17 cellular contexts compared by ENCODE assay signal in genomic region chr2:8231909-8232308, GRCh38.
DNase-seq lines count a peak whose midpoint lies in the region; ATAC-seq and TF ChIP-seq lines count a peak whose summit lies in the region.
"Had no signal": no experiment of that assay in that cellular context is flagged by ENCODE, and none has a peak within 500 bp of the region (broad histone marks: within the 10 kb centered on the region; RNA-seq: fewer than 3 reads in every experiment).

No MANE protein-coding gene starts in this region.

- no peaks in the 10 kb centered on the region for H3K9me3 Mint-ChIP-seq in activated CD8-positive, alpha-beta T cell treated with anti-CD3 and anti-CD28 coated beads, Interleukin-2, amount 10 ng/mL, durations not matched to agents 7 days and 5 days (ENCODE audit: insufficient read depth)
- no peaks in the 10 kb centered on the region for H3K9me3 Mint-ChIP-seq in activated CD8-positive, alpha-beta T cell treated with anti-CD3 and anti-CD28 coated beads for 36 hours
- H3K9me3 Mint-ChIP-seq: CD8-positive, alpha-beta T cell had no signal

- H3K79me2 ChIP-seq in SU-DHL-6 (ENCODE audit: insufficient read depth, low read length): no peaks in the 10 kb centered on the region

- H3K9me3 ChIP-seq in left ventricle myocardium inferior (replicated peaks) (no peaks in the 10 kb centered on the region), SU-DHL-6 (ENCODE audit: insufficient read depth, low read length) (no peaks in the 10 kb centered on the region)

- peak overlapping the region; percentile 27 for H3K4me2 ChIP-seq in SU-DHL-6 (ENCODE audit: low read depth, low read length, poor library complexity, severe bottlenecking)
- H3K4me2 ChIP-seq: BLaER1 had no signal

- H2AFZ ChIP-seq in SU-DHL-6 (ENCODE audit: low read depth, low read length, severe bottlenecking): no peak overlapping the region
- H2AFZ ChIP-seq: GM23248 had no signal

- DNase-seq in activated CD8-positive, alpha-beta T cell treated with anti-CD3 and anti-CD28 coated beads, Interleukin-2, amount 10 ng/mL, durations not matched to agents 7 days and 5 days: peak; percentile 5
- no peak for DNase-seq in activated CD8-positive, alpha-beta T cell treated with anti-CD3 and anti-CD28 coated beads for 36 hours
- no peak for DNase-seq in left ventricle myocardium superior
- DNase-seq in left ventricle myocardium inferior: no peak
- no peak for DNase-seq in GM10248 (ENCODE audit: extremely low spot score)
- DNase-seq: Calu3; CD8-positive, alpha-beta T cell; DMS79 treated with DMSO at 0.1 percent for 48 hours; EL; GM23248; HCEC 1CT; IMR-90 had no signal

- no peak for TF ChIP-seq CTCF in activated CD8-positive, alpha-beta T cell treated with anti-CD3 and anti-CD28 coated beads for 36 hours (IDR thresholded peaks at IDR 0.05)
- no peak for TF ChIP-seq CTCF in left ventricle myocardium inferior (IDR thresholded peaks at IDR 0.05; ENCODE audit: borderline replicate concordance)
- no peak for TF ChIP-seq CTCF in SU-DHL-6 (IDR thresholded peaks at IDR 0.05; ENCODE audit: insufficient read depth, low read length, poor library complexity, severe bottlenecking)
- TF ChIP-seq CTCF in GM10248 (IDR thresholded peaks at IDR 0.05; ENCODE audit: control extremely low read depth, extremely low read depth, low read depth, missing control alignments): no peak

- H3K4me3 ChIP-seq in left ventricle myocardium inferior: no peak overlapping the region
- no peak overlapping the region for H3K4me3 ChIP-seq in SU-DHL-6 (ENCODE audit: insufficient read depth, low read length, poor library complexity, severe bottlenecking)
- H3K4me3 ChIP-seq: BLaER1, GM23248 had no signal

- H3K27me3 ChIP-seq in left ventricle myocardium inferior (ENCODE audit: low read depth) (no peaks in the 10 kb centered on the region), SU-DHL-6 (ENCODE audit: low read length) (no peaks in the 10 kb centered on the region)
- H3K27me3 ChIP-seq: BLaER1 had no signal

- peaks cover 34% of the 10 kb centered on the region for H3F3A ChIP-seq in SU-DHL-6 (ENCODE audit: insufficient read depth)

- POLR2A ChIA-PET in activated CD8-positive, alpha-beta T cell treated with anti-CD3 and anti-CD28 coated beads, Interleukin-2, amount 10 ng/mL, durations not matched to agents 7 days and 5 days (lab: Charles Lee): no interaction called here
- POLR2A ChIA-PET in activated CD8-positive, alpha-beta T cell treated with anti-CD3 and anti-CD28 coated beads for 36 hours (lab: Charles Lee): no interaction called here
- POLR2A ChIA-PET in GM10248 (lab: Yijun Ruan, JAX): no interaction called here

- H3K4me1 Mint-ChIP-seq in activated CD8-positive, alpha-beta T cell treated with anti-CD3 and anti-CD28 coated beads, Interleukin-2, amount 10 ng/mL, durations not matched to agents 7 days and 5 days (ENCODE audit: low read depth): peaks cover 20% of the 10 kb centered on the region
- peaks cover 10% of the 10 kb centered on the region for H3K4me1 Mint-ChIP-seq in activated CD8-positive, alpha-beta T cell treated with anti-CD3 and anti-CD28 coated beads for 36 hours (ENCODE audit: low read depth)

- H3K9ac ChIP-seq in SU-DHL-6 (ENCODE audit: low read length): no peak overlapping the region
- H3K9ac ChIP-seq: BLaER1, GM23248 had no signal

- no peak for ATAC-seq in activated CD8-positive, alpha-beta T cell treated with anti-CD3 and anti-CD28 coated beads, Interleukin-2, amount 10 ng/mL, durations not matched to agents 7 days and 5 days
- no peak for ATAC-seq in activated CD8-positive, alpha-beta T cell treated with anti-CD3 and anti-CD28 coated beads for 36 hours
- ATAC-seq in left ventricle myocardium superior: peak; percentile 68
- no peak for ATAC-seq in HG03280 (IDR thresholded peaks at IDR 0.05; ENCODE audit: unreplicated experiment)
- ATAC-seq: CD8-positive, alpha-beta T cell had no signal

- H3K36me3 ChIP-seq in left ventricle myocardium inferior: no peaks in the 10 kb centered on the region
- no peaks in the 10 kb centered on the region for H3K36me3 ChIP-seq in SU-DHL-6 (ENCODE audit: low read length)
- H3K36me3 ChIP-seq: BLaER1 had no signal

- H3K27ac Mint-ChIP-seq in activated CD8-positive, alpha-beta T cell treated with anti-CD3 and anti-CD28 coated beads, Interleukin-2, amount 10 ng/mL, durations not matched to agents 7 days and 5 days: no peak overlapping the region
- no peak overlapping the region for H3K27ac Mint-ChIP-seq in activated CD8-positive, alpha-beta T cell treated with anti-CD3 and anti-CD28 coated beads for 36 hours
- H3K27ac Mint-ChIP-seq: CD8-positive, alpha-beta T cell had no signal

- no peak overlapping the region for H3K27ac ChIP-seq in left ventricle myocardium inferior (replicated peaks)
- H3K27ac ChIP-seq in SU-DHL-6 (ENCODE audit: low read depth, low read length): peak overlapping the region; percentile 66
- H3K27ac ChIP-seq: 22Rv1, BLaER1, GM23248, HL-60 had no signal

- peaks cover 32% of the 10 kb centered on the region for H3K4me1 ChIP-seq in left ventricle myocardium inferior

- intact Hi-C loops in activated CD8-positive, alpha-beta T cell treated with anti-CD3 and anti-CD28 coated beads for 36 hours (cut with micrococcal nuclease): loop anchor here (5.0 kb wide), 1 partner anchor 450 kb away; the partner anchor contains the start of gene ID2
- intact Hi-C loops in left ventricle myocardium superior (cut with micrococcal nuclease): no loop called here
- intact Hi-C loops in left ventricle myocardium inferior (cut with micrococcal nuclease): no loop called here

- H3K4me3 Mint-ChIP-seq in activated CD8-positive, alpha-beta T cell treated with anti-CD3 and anti-CD28 coated beads, Interleukin-2, amount 10 ng/mL, durations not matched to agents 7 days and 5 days: no peak overlapping the region
- no peak overlapping the region for H3K4me3 Mint-ChIP-seq in activated CD8-positive, alpha-beta T cell treated with anti-CD3 and anti-CD28 coated beads for 36 hours
- H3K4me3 Mint-ChIP-seq: CD8-positive, alpha-beta T cell had no signal

- H4K20me1 ChIP-seq in SU-DHL-6 (ENCODE audit: low read depth, low read length): no peaks in the 10 kb centered on the region
- H4K20me1 ChIP-seq: BLaER1 had no signal

- CTCF ChIA-PET in activated CD8-positive, alpha-beta T cell treated with anti-CD3 and anti-CD28 coated beads, Interleukin-2, amount 10 ng/mL, durations not matched to agents 7 days and 5 days (lab: Charles Lee): no interaction called here
- CTCF ChIA-PET in activated CD8-positive, alpha-beta T cell treated with anti-CD3 and anti-CD28 coated beads for 36 hours (lab: Charles Lee): no interaction called here
- CTCF ChIA-PET in GM10248 (lab: Yijun Ruan, JAX): no interaction called here

- H3K9me2 ChIP-seq in SU-DHL-6 (replicated peaks; ENCODE audit: insufficient read depth, low read length): no peaks in the 10 kb centered on the region

- H3K36me3 Mint-ChIP-seq in activated CD8-positive, alpha-beta T cell treated with anti-CD3 and anti-CD28 coated beads, Interleukin-2, amount 10 ng/mL, durations not matched to agents 7 days and 5 days (ENCODE audit: low read depth): peaks cover 4% of the 10 kb centered on the region
- H3K36me3 Mint-ChIP-seq in activated CD8-positive, alpha-beta T cell treated with anti-CD3 and anti-CD28 coated beads for 36 hours (ENCODE audit: low read depth): no peaks in the 10 kb centered on the region
- H3K36me3 Mint-ChIP-seq: CD8-positive, alpha-beta T cell had no signal

- peaks cover 7% of the 10 kb centered on the region for H3K27me3 Mint-ChIP-seq in activated CD8-positive, alpha-beta T cell treated with anti-CD3 and anti-CD28 coated beads, Interleukin-2, amount 10 ng/mL, durations not matched to agents 7 days and 5 days (ENCODE audit: low read depth)
- peaks cover 8% of the 10 kb centered on the region for H3K27me3 Mint-ChIP-seq in activated CD8-positive, alpha-beta T cell treated with anti-CD3 and anti-CD28 coated beads for 36 hours
